25 cellular contexts compared by ENCODE assay signal in the genomic region with DNA sequence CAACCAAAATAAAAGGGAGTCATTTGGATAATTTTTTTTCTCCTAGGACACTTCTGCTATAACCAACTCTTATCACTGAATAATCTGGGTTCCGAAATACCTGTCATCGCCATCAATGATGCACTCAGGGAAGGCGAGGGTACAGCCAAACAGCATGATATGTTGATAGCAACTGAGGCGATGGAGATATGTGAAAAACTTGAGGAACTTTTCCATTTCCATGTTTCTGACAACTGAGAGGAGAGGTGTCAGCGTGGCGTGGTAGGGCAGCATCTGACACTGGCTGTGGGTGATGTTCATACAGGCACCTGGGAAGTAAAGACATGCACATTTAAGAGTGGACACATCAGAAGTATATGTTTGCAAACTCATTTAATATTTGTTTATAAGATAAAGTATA.
"Had no signal": no experiment of that assay in that cellular context is flagged by ENCODE, and none has a peak within 500 bp of the region (broad histone marks: within the 10 kb centered on the region; RNA-seq: fewer than 3 reads in every experiment).

No MANE protein-coding gene starts in this region.

- H3K4me1 ChIP-seq: ascending aorta, breast epithelium had no signal

- H3K9me3 Mint-ChIP-seq: activated CD4-positive, alpha-beta T cell treated with anti-CD3 and anti-CD28 coated beads, Interleukin-2, amount 10 ng/mL, durations not matched to agents 24 days and 14 days; activated naive CD4-positive, alpha-beta T cell treated with anti-CD3 and anti-CD28 coated beads, Interleukin-2, amount 10 ng/mL, durations not matched to agents 7 days and 5 days; brain had no signal

- H3K9me3 ChIP-seq: ascending aorta, breast epithelium had no signal

- H3K27me3 Mint-ChIP-seq: brain had no signal

- H3K4me1 Mint-ChIP-seq: activated CD4-positive, alpha-beta T cell treated with anti-CD3 and anti-CD28 coated beads for 36 hours; activated CD4-positive, alpha-beta T cell treated with anti-CD3 and anti-CD28 coated beads, Interleukin-2, amount 10 ng/mL, durations not matched to agents 24 days and 14 days; activated CD8-positive, alpha-beta memory T cell treated with anti-CD3 and anti-CD28 coated beads, Interleukin-2, amount 10 ng/mL, durations not matched to agents 7 days and 5 days; activated naive CD4-positive, alpha-beta T cell treated with anti-CD3 and anti-CD28 coated beads, Interleukin-2, amount 10 ng/mL, durations not matched to agents 7 days and 5 days; activated naive CD8-positive, alpha-beta T cell treated with anti-CD3 and anti-CD28 coated beads, Interleukin-2, amount 10 ng/mL, durations not matched to agents 7 days and 5 days; brain had no signal

- H3K27ac ChIP-seq: ascending aorta, breast epithelium had no signal

- ATAC-seq: activated CD4-positive, alpha-beta T cell treated with anti-CD3 and anti-CD28 coated beads for 36 hours; activated CD8-positive, alpha-beta memory T cell treated with anti-CD3 and anti-CD28 coated beads, Interleukin-2, amount 10 ng/mL, durations not matched to agents 7 days and 5 days; activated CD8-positive, alpha-beta T cell treated with anti-CD3 and anti-CD28 coated beads, Interleukin-2, amount 10 ng/mL, durations not matched to agents 7 days and 5 days; activated naive CD4-positive, alpha-beta T cell treated with anti-CD3 and anti-CD28 coated beads, Interleukin-2, amount 50 U/mL, for 72 hours; effector memory CD8-positive, alpha-beta T cell had no signal

- DNase-seq: activated CD4-positive, alpha-beta memory T cell treated with anti-CD3 and anti-CD28 coated beads for 36 hours; activated CD4-positive, alpha-beta T cell treated with anti-CD3 and anti-CD28 coated beads for 36 hours; activated CD4-positive, alpha-beta T cell treated with anti-CD3 and anti-CD28 coated beads, Interleukin-2, amount 10 ng/mL, durations not matched to agents 24 days and 14 days; activated CD4-positive, CD25-positive, alpha-beta regulatory T cell; activated CD4-positive, CD25-positive, alpha-beta regulatory T cell treated with anti-CD3 and anti-CD28 coated beads, Interleukin-2, amount 50 U/mL, for 72 hours; activated CD8-positive, alpha-beta memory T cell treated with anti-CD3 and anti-CD28 coated beads, Interleukin-2, amount 10 ng/mL, durations not matched to agents 7 days and 5 days; activated CD8-positive, alpha-beta memory T cell treated with anti-CD3 and anti-CD28 coated beads, Interleukin-2, amount 50 U/mL, for 4 hours; activated CD8-positive, alpha-beta T cell treated with anti-CD3 and anti-CD28 coated beads, Interleukin-2, amount 10 ng/mL, durations not matched to agents 7 days and 5 days; activated gamma-delta T cell; activated naive CD4-positive, alpha-beta T cell; activated naive CD4-positive, alpha-beta T cell treated with anti-CD3 and anti-CD28 coated beads, Interleukin-2, amount 10 ng/mL, durations not matched to agents 7 days and 5 days; activated naive CD8-positive, alpha-beta T cell treated with anti-CD3 and anti-CD28 coated beads, Interleukin-2, amount 10 ng/mL, durations not matched to agents 7 days and 5 days; activated T-cell treated with anti-CD3 and anti-CD28 coated beads, Interleukin-2, amount 50 U/mL, for 1 hour; activated T-cell treated with anti-CD3 and anti-CD28 coated beads, Interleukin-2, amount 50 U/mL, for 48 hours; caudate nucleus; cortex of kidney; dermis blood vessel endothelial cell; effector CD4-positive, alpha-beta T cell; effector memory CD8-positive, alpha-beta T cell; foreskin fibroblast; T-helper 2 cell had no signal

- H3K4me3 Mint-ChIP-seq: activated CD4-positive, alpha-beta memory T cell treated with anti-CD3 and anti-CD28 coated beads for 36 hours; activated CD4-positive, alpha-beta T cell treated with anti-CD3 and anti-CD28 coated beads for 36 hours; activated CD4-positive, alpha-beta T cell treated with anti-CD3 and anti-CD28 coated beads, Interleukin-2, amount 10 ng/mL, durations not matched to agents 24 days and 14 days; activated CD8-positive, alpha-beta memory T cell treated with anti-CD3 and anti-CD28 coated beads, Interleukin-2, amount 10 ng/mL, durations not matched to agents 7 days and 5 days; activated CD8-positive, alpha-beta T cell treated with anti-CD3 and anti-CD28 coated beads, Interleukin-2, amount 10 ng/mL, durations not matched to agents 7 days and 5 days; activated naive CD4-positive, alpha-beta T cell treated with anti-CD3 and anti-CD28 coated beads, Interleukin-2, amount 10 ng/mL, durations not matched to agents 7 days and 5 days; activated naive CD8-positive, alpha-beta T cell treated with anti-CD3 and anti-CD28 coated beads, Interleukin-2, amount 10 ng/mL, durations not matched to agents 7 days and 5 days; brain; effector memory CD8-positive, alpha-beta T cell had no signal

- H3K27ac Mint-ChIP-seq: activated CD4-positive, alpha-beta memory T cell treated with anti-CD3 and anti-CD28 coated beads for 36 hours; activated CD4-positive, alpha-beta T cell treated with anti-CD3 and anti-CD28 coated beads for 36 hours; activated CD4-positive, alpha-beta T cell treated with anti-CD3 and anti-CD28 coated beads, Interleukin-2, amount 10 ng/mL, durations not matched to agents 24 days and 14 days; activated CD8-positive, alpha-beta memory T cell treated with anti-CD3 and anti-CD28 coated beads, Interleukin-2, amount 10 ng/mL, durations not matched to agents 7 days and 5 days; activated CD8-positive, alpha-beta T cell treated with anti-CD3 and anti-CD28 coated beads, Interleukin-2, amount 10 ng/mL, durations not matched to agents 7 days and 5 days; activated naive CD4-positive, alpha-beta T cell treated with anti-CD3 and anti-CD28 coated beads, Interleukin-2, amount 10 ng/mL, durations not matched to agents 7 days and 5 days; activated naive CD4-positive, alpha-beta T cell treated with anti-CD3 and anti-CD28 coated beads, Interleukin-2, amount 50 U/mL, for 72 hours; activated naive CD8-positive, alpha-beta T cell treated with anti-CD3 and anti-CD28 coated beads, Interleukin-2, amount 10 ng/mL, durations not matched to agents 7 days and 5 days; brain; effector memory CD8-positive, alpha-beta T cell had no signal

- H3K36me3 ChIP-seq: ascending aorta, breast epithelium had no signal

- H3K4me3 ChIP-seq: ascending aorta, breast epithelium had no signal

- H3K27me3 ChIP-seq: ascending aorta, breast epithelium had no signal

- H3K36me3 Mint-ChIP-seq: activated CD4-positive, alpha-beta memory T cell treated with anti-CD3 and anti-CD28 coated beads for 36 hours; activated CD8-positive, alpha-beta memory T cell treated with anti-CD3 and anti-CD28 coated beads, Interleukin-2, amount 10 ng/mL, durations not matched to agents 7 days and 5 days; activated naive CD4-positive, alpha-beta T cell treated with anti-CD3 and anti-CD28 coated beads, Interleukin-2, amount 10 ng/mL, durations not matched to agents 7 days and 5 days; activated naive CD4-positive, alpha-beta T cell treated with anti-CD3 and anti-CD28 coated beads, Interleukin-2, amount 50 U/mL, for 72 hours; activated naive CD8-positive, alpha-beta T cell treated with anti-CD3 and anti-CD28 coated beads, Interleukin-2, amount 10 ng/mL, durations not matched to agents 7 days and 5 days; brain had no signal
